ENCODE assay signal across 16 cellular contexts in the genomic region with DNA sequence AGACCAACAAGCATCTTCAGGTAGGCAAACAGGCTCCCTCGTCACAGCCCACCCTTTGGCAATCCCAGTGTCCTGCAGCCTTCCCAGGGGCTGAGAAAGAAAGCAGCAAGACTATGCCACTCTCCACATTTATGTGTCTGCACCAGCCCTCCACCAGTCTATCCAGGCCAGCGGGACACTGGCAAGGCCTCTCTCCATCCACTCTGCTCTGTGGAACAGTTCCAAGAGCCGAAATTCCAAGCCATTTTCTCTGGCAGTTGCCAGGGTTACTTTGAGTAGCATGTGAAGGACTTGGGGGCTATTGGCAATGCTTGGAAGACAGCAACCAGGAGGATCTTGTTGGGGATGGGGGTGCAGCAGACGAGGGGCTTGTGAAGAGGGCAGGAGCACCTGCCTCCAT. TPM values are rescaled to one million over a fixed set of nuclear protein-coding genes. Genes with fewer than 3 reads are reported as not detected.
"Had no signal": no experiment of that assay in that cellular context is flagged by ENCODE, and none has a peak within 500 bp of the region (broad histone marks: within the 10 kb centered on the region; RNA-seq: fewer than 3 reads in every experiment).

No MANE protein-coding gene starts in this region.

- H3K36me3 Mint-ChIP-seq: activated CD4-positive, alpha-beta memory T cell treated with anti-CD3 and anti-CD28 coated beads for 36 hours; activated naive CD8-positive, alpha-beta T cell treated with anti-CD3 and anti-CD28 coated beads for 36 hours had no signal

- H3K36me3 ChIP-seq: gastroesophageal sphincter, right atrium auricular region had no signal

- ATAC-seq: gastroesophageal sphincter had no signal

- DNase-seq: activated CD4-positive, alpha-beta memory T cell treated with anti-CD3 and anti-CD28 coated beads for 36 hours; activated CD4-positive, CD25-positive, alpha-beta regulatory T cell treated with anti-CD3 and anti-CD28 coated beads, Interleukin-2, amount 50 U/mL, for 72 hours; activated gamma-delta T cell treated with Interleukin-2 at 50 U/mL for 16 hours; activated naive CD8-positive, alpha-beta T cell treated with anti-CD3 and anti-CD28 coated beads for 36 hours; activated T-cell treated with anti-CD3 and anti-CD28 coated beads, Interleukin-2, amount 50 U/mL, for 48 hours; effector memory CD4-positive, alpha-beta T cell; stimulated activated CD4-positive, alpha-beta T cell treated with anti-CD3 and anti-CD28 coated beads, Interleukin-1b, Interleukin-23, amount 100 ng/mL, for 48 hours; stimulated activated naive CD4-positive, alpha-beta T cell treated with Interleukin-2 at 50 U/mL for 16 hours; SW 1271; testis had no signal

- H3K4me3 Mint-ChIP-seq: activated CD4-positive, alpha-beta memory T cell treated with anti-CD3 and anti-CD28 coated beads for 36 hours; activated naive CD8-positive, alpha-beta T cell treated with anti-CD3 and anti-CD28 coated beads for 36 hours had no signal

- H3K27ac ChIP-seq: right atrium auricular region, testis had no signal

- H3K27me3 Mint-ChIP-seq: activated CD4-positive, alpha-beta memory T cell treated with anti-CD3 and anti-CD28 coated beads for 36 hours; activated naive CD8-positive, alpha-beta T cell treated with anti-CD3 and anti-CD28 coated beads for 36 hours had no signal

- H3K27ac Mint-ChIP-seq: activated CD4-positive, alpha-beta memory T cell treated with anti-CD3 and anti-CD28 coated beads for 36 hours; activated naive CD8-positive, alpha-beta T cell treated with anti-CD3 and anti-CD28 coated beads for 36 hours had no signal

- H3K27me3 ChIP-seq: gastroesophageal sphincter, right atrium auricular region, testis had no signal

- H3K9me3 ChIP-seq: gastroesophageal sphincter, right atrium auricular region, testis had no signal

- H3K9me3 Mint-ChIP-seq: activated CD4-positive, alpha-beta memory T cell treated with anti-CD3 and anti-CD28 coated beads for 36 hours; activated naive CD8-positive, alpha-beta T cell treated with anti-CD3 and anti-CD28 coated beads for 36 hours had no signal

- H3K4me3 ChIP-seq: coronary artery, gastroesophageal sphincter, right atrium auricular region, testis had no signal

RNA-seq across cellular contexts. Expression of a gene that starts 54.0 kb away (rescaled TPM):
- total RNA-seq: activated CD4-positive, alpha-beta memory T cell treated with anti-CD3 and anti-CD28 coated beads for 36 hours; activated naive CD8-positive, alpha-beta T cell treated with anti-CD3 and anti-CD28 coated beads for 36 hours; bronchial epithelial cell; kidney epithelial cell; right atrium auricular region; testis; urinary bladder had no signal
